2 cellular contexts compared by ENCODE assay signal in genomic region chr10:5406918-5407317, GRCh38.
TF ChIP-seq lines count a peak whose summit lies in the region.

No MANE protein-coding gene starts in this region.

TF ChIP-seq in HepG2, 621 proteins besides CTCF, POLR2A, EP300 and RAD21:
- TF ChIP-seq ZNF724P (CRISPR knock-in tag; IDR thresholded peaks at IDR 0.05; ENCODE audit: borderline replicate concordance) (peak; percentile 51; the same call in 1 of the 2 replicates), SOX13 (IDR thresholded peaks at IDR 0.05) (no peak), SOX13 (CRISPR knock-in tag; conservative IDR thresholded peaks at IDR 0.05 in 1 of 2, IDR thresholded peaks at IDR 0.05 in 1 of 2) (no peak)

TF ChIP-seq in HEK293, 187 proteins besides CTCF, POLR2A, EP300 and RAD21:
- TF ChIP-seq KLF16 (tag by site-specific recombination; IDR thresholded peaks at IDR 0.05) (no peak), ZBTB11 (tag by site-specific recombination; conservative IDR thresholded peaks at IDR 0.05; ENCODE audit: low read depth) (no peak), SETDB1 (IDR thresholded peaks at IDR 0.05; ENCODE audit: insufficient read length, low read length) (peak; percentile 84), GLIS2 (tag by site-specific recombination; IDR thresholded peaks at IDR 0.05) (no peak)
